25 cellular contexts compared by ENCODE assay signal in genomic region chrX:17976955-17977354, GRCh38.
DNase-seq lines count a peak whose midpoint lies in the region; FAIRE-seq and TF ChIP-seq lines count a peak whose summit lies in the region.
"Had no signal": no experiment of that assay in that cellular context is flagged by ENCODE, and none has a peak within 500 bp of the region (broad histone marks: within the 10 kb centered on the region; RNA-seq: fewer than 3 reads in every experiment).

No MANE protein-coding gene starts in this region.

- no peaks in the 10 kb centered on the region for H3K9me3 ChIP-seq in HEK293 (ENCODE audit: control insufficient read depth, insufficient read depth, low read depth, low read length)
- H3K9me3 ChIP-seq: BE2C, BLaER1 had no signal

- no peak overlapping the region for H3K27ac ChIP-seq in HEK293 (ENCODE audit: extremely low read depth, low read depth, low read length)
- H3K27ac ChIP-seq: BLaER1 had no signal

- DNase-seq in NCI-H1092 treated with DMSO at 0.1 percent for 48 hours (lab: John Stamatoyannopoulos, UW), result peak; percentile 20
- DNase-seq in NCI-H1092 (lab: John Stamatoyannopoulos, UW), result no peak
- peak; percentile 5 for DNase-seq in NCI-H69 (lab: John Stamatoyannopoulos, UW)
- DNase-seq in HuH-7 (ENCODE audit: low spot score), result no peak
- no peak for DNase-seq in urothelium cell line (ENCODE audit: low spot score)
- DNase-seq: 8988T; ACHN; BE2C; C1 segment of cervical spinal cord; CD4-positive, alpha-beta memory T cell; CD4-positive, CD25-positive, alpha-beta regulatory T cell; CD8-positive, alpha-beta memory T cell; COR-L47; DMS 273 treated with DMSO at 0.1 percent for 48 hours; DMS153; DMS53; DND-41; EL; GDM1 had no signal

- H3K4me1 ChIP-seq in HEK293 (ENCODE audit: control insufficient read depth, insufficient read depth, low read length), result no peaks in the 10 kb centered on the region
- H3K4me1 ChIP-seq: BE2C, BLaER1 had no signal

- POLR2A ChIA-PET in HEK293 (lab: Yijun Ruan, JAX), result no interaction called here

- H3K4me3 ChIP-seq in HEK293 (ENCODE audit: low read depth, low read length), result no peak overlapping the region
- H3K4me3 ChIP-seq: BLaER1, GM12878 had no signal

- no peak for TF ChIP-seq CTCF in HEK293 (tag by site-specific recombination; IDR thresholded peaks at IDR 0.05)

- FAIRE-seq in urothelium cell line (lab: Jason Lieb, UNC), result no peak
- FAIRE-seq: A204.1, GM12878, GM12892, GM18507 had no signal

- CTCF ChIA-PET in HEK293 (lab: Yijun Ruan, JAX), result no interaction called here

- no peaks in the 10 kb centered on the region for H3K36me3 ChIP-seq in HEK293 (ENCODE audit: control insufficient read depth in 2 of 2, insufficient read depth in 1 of 2, low read length in 2 of 2)
- H3K36me3 ChIP-seq: BE2C, BLaER1 had no signal

TF ChIP-seq in HEK293, 187 proteins besides CTCF, POLR2A, EP300 and RAD21:
- no peak for TF ChIP-seq KLF10 (tag by site-specific recombination; IDR thresholded peaks at IDR 0.05)
- TF ChIP-seq ZNF214 (tag by site-specific recombination; IDR thresholded peaks at IDR 0.05; ENCODE audit: borderline replicate concordance), result no peak
- TF ChIP-seq ZNF16 (tag by site-specific recombination; IDR thresholded peaks at IDR 0.05; ENCODE audit: low read depth), result peak; percentile 71; the same call in 1 of the 2 replicates
- TF ChIP-seq PRDM6 (tag by site-specific recombination; IDR thresholded peaks at IDR 0.05), result no peak
- no peak for TF ChIP-seq ZNF311 (tag by site-specific recombination; IDR thresholded peaks at IDR 0.05; ENCODE audit: borderline replicate concordance)

Comparison
In these comparisons a context has a peak if more than half of its experiments do, and no peak if none do; other contexts are left out.
1. DNase-seq: peak in NCI-H1092 treated with DMSO at 0.1 percent for 48 hours (single experiment) and NCI-H69 (single experiment); none in NCI-H1092 (single experiment), HuH-7 (single experiment) and urothelium cell line (single experiment).